Comparison of ENCODE assay signal across 8 cellular contexts in the genomic region with DNA sequence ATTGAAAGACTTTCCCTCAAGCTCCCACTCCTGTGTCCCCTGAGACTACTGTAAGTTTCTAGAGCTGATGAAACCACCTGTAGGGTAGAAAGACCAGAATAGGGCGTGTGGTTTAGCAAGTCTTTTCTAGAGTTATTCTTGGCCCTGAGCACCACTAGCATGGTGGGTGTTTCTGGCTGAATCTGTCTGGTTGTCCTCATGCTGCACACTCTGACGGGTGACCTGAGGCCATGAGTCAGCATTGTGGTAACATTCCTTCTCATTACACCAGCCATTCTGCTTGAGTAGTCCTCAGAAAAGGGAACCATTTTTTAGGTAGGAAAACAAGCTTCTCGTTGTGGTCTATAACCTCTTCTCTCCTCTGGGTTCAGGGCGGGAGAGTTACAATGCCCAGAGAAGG.
DNase-seq lines count a peak whose midpoint lies in the region; ATAC-seq and TF ChIP-seq lines count a peak whose summit lies in the region.

No MANE protein-coding gene starts in this region.

- TF ChIP-seq CTCF in epithelial cell of esophagus (IDR thresholded peaks at IDR 0.05; ENCODE audit: insufficient read depth, low read depth, low read length, missing control alignments), result no peak

- H3K27me3 Mint-ChIP-seq in activated CD4-positive, alpha-beta T cell treated with anti-CD3 and anti-CD28 coated beads for 36 hours, result no peaks in the 10 kb centered on the region

- H3K9me3 Mint-ChIP-seq in activated CD4-positive, alpha-beta T cell treated with anti-CD3 and anti-CD28 coated beads for 36 hours (ENCODE audit: low read depth), result no peaks in the 10 kb centered on the region

- no peak overlapping the region for H3K27ac Mint-ChIP-seq in activated CD4-positive, alpha-beta T cell treated with anti-CD3 and anti-CD28 coated beads for 36 hours

- no peaks in the 10 kb centered on the region for H3K4me1 Mint-ChIP-seq in activated CD4-positive, alpha-beta T cell treated with anti-CD3 and anti-CD28 coated beads for 36 hours

- CTCF ChIA-PET in activated CD4-positive, alpha-beta T cell treated with anti-CD3 and anti-CD28 coated beads for 36 hours (lab: Charles Lee), result interaction anchor here (0.5 to 1.6 kb wide), 2 partner anchors 9 to 830 kb away, joined by 3 to 6 read pairs; no protein-coding TSS in a partner anchor

- H3K4me3 ChIP-seq in MG63 (no peak overlapping the region), epithelial cell of esophagus (ENCODE audit: low read length) (no peak overlapping the region)

- H3K36me3 ChIP-seq in MG63, result no peaks in the 10 kb centered on the region

- DNase-seq in AG08396 (ENCODE audit: low spot score) (peak; percentile 75), MG63 (peak; percentile 59), epithelial cell of esophagus (ENCODE audit: low read depth) (peak; percentile 65), NCI-H1694 (lab: John Stamatoyannopoulos, UW) (no peak)
- no peak for DNase-seq in activated effector memory CD4-positive, alpha-beta T cell treated with anti-CD3 and anti-CD28 coated beads, Interleukin-2, amount 50 U/mL, for 16 hours
- DNase-seq in activated CD4-positive, alpha-beta T cell treated with anti-CD3 and anti-CD28 coated beads for 36 hours, result no peak
- no peak for DNase-seq in activated CD4-positive, CD25-positive, alpha-beta regulatory T cell (lab: John Stamatoyannopoulos, UW)

- intact Hi-C loops in activated CD4-positive, alpha-beta T cell treated with anti-CD3 and anti-CD28 coated beads for 36 hours (cut with DNase I, micrococcal nuclease), result no loop called here

- no peaks in the 10 kb centered on the region for H3K9me3 ChIP-seq in MG63

- no peaks in the 10 kb centered on the region for H3K27me3 ChIP-seq in MG63

- peak; percentile 73 for ATAC-seq in GM21515 (IDR thresholded peaks at IDR 0.05; ENCODE audit: unreplicated experiment)
- ATAC-seq in activated CD4-positive, alpha-beta T cell treated with anti-CD3 and anti-CD28 coated beads for 36 hours, result no peak

- no peaks in the 10 kb centered on the region for H3K36me3 Mint-ChIP-seq in activated CD4-positive, alpha-beta T cell treated with anti-CD3 and anti-CD28 coated beads for 36 hours (ENCODE audit: low read depth)

- POLR2A ChIA-PET in activated CD4-positive, alpha-beta T cell treated with anti-CD3 and anti-CD28 coated beads for 36 hours (lab: Charles Lee), result no interaction called here

- H3K4me3 Mint-ChIP-seq in activated CD4-positive, alpha-beta T cell treated with anti-CD3 and anti-CD28 coated beads for 36 hours, result no peak overlapping the region

Comparison
In these comparisons a context has a peak if more than half of its experiments do, and no peak if none do; other contexts are left out.
1. DNase-seq: peak in AG08396 (single experiment), MG63 (single experiment) and epithelial cell of esophagus (single experiment); none in activated effector memory CD4-positive, alpha-beta T cell treated with anti-CD3 and anti-CD28 coated beads, Interleukin-2, amount 50 U/mL, for 16 hours (single experiment), activated CD4-positive, alpha-beta T cell treated with anti-CD3 and anti-CD28 coated beads for 36 hours (single experiment), activated CD4-positive, CD25-positive, alpha-beta regulatory T cell (0 of 4) and NCI-H1694 (single experiment).